In the genomic region with DNA sequence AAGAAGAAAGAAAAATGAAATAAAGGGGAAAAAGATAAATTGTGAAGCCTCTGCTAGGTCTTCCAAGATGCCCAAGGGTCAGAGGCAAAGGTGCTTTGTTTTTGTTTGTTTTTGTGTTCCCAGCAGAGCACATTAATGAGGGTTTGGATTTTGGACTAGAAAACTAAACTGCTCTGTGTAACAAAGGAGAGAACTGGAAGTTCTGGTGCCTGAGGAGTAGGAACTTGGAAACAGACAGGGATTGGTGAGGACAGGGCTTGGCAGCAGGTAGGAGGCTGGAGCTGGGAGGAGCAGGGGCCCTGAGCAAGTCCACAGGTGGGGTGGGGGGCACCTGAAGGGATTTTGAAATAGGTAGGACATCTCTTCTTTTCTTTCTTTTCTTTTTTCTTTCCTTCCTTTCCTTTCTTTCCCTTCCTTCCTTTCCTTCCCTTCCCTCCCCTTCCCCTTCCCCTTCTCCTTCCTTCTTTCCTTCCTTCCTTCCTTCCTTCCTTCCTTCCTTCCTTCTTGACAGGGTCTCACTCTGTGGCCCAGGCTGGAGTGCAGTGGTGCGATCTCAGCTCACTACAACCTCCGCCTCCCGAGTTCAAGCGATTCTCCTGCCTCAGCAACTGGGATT, we compare ENCODE assay signal across 1 cellular context.
TF ChIP-seq lines count a peak whose summit lies in the region.

No MANE protein-coding gene starts in this region.

TF ChIP-seq in GM23338, 12 proteins besides CTCF, POLR2A, EP300 and RAD21 (continued from another document):
- no peak for TF ChIP-seq EZH2 (IDR thresholded peaks at IDR 0.05; ENCODE audit: low read depth, unreplicated experiment)
